In the genomic region with DNA sequence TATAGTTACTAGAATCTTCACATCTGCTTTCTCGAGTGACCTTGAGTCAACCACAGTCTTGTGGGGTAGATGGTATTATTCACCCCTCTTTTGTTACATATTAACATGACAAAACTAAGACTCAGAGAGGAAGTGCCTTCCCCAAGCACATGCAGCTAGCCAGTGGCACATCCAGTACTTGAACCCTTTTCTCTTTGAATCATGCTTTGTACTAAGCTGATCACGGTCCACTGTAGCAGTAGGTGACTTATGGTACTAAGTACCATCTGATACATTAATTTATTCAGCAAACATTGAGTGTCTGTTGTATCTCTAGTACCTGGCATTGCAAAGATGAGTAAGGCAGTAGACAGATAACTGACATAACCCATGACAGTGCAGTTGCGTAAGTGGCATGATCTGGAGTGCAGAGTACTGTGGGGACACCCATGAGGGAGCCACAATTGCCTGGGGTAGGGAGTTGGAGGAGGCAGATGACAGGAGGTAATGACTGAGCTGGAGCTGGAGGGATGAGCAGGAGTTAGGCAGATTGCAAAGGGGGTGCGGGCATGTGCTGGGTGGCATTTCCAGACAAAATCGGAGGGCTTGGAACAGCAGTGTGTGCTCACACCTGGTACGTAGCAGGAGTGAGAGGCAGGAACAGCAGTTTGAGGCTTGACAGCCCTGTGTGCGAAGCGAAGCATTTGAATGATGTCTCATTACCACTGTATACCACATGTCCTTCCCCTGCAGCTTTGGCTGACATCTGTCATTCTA, we compare ENCODE assay signal across 1 cellular context.
TF ChIP-seq lines count a peak whose summit lies in the region.

No MANE protein-coding gene starts in this region.

TF ChIP-seq in K562, 482 proteins besides CTCF, POLR2A, EP300 and RAD21 (continued from another document and continues in another):
- TF ChIP-seq MLLT1 (IDR thresholded peaks at IDR 0.05) (no peak), MAZ (CRISPR knock-in tag; conservative IDR thresholded peaks at IDR 0.05 in 1 of 2, IDR thresholded peaks at IDR 0.05 in 1 of 2) (no peak), SMARCA4 (IDR thresholded peaks at IDR 0.05) (peak; percentile 65; the same call in 1 of the 2 replicates), ZNF232 (CRISPR knock-in tag; IDR thresholded peaks at IDR 0.05) (no peak), CREBBP (IDR thresholded peaks at IDR 0.05; ENCODE audit: low read depth, low read length) (no peak), BRF1 (IDR thresholded peaks at IDR 0.05; ENCODE audit: borderline replicate concordance, extremely low read depth, insufficient read length) (no peak), SMARCC2 (IDR thresholded peaks at IDR 0.05; ENCODE audit: low read depth) (no peak), SMARCE1 (IDR thresholded peaks at IDR 0.05) (peak; percentile 42; the same call in 1 of the 2 replicates), ZNF217 (CRISPR knock-in tag; IDR thresholded peaks at IDR 0.05) (no peak), ZBTB8A (IDR thresholded peaks at IDR 0.05; ENCODE audit: partially characterized antibody) (no peak), KAT8 (IDR thresholded peaks at IDR 0.05; ENCODE audit: low read depth) (no peak), GABPA (tag; conservative IDR thresholded peaks at IDR 0.05; ENCODE audit: low read depth) (no peak), HDAC2 (IDR thresholded peaks at IDR 0.05) (peak; percentile 18; the same call in 1 of the 2 replicates), TCF7L2 (IDR thresholded peaks at IDR 0.05; ENCODE audit: low read depth, low read length) (no peak), PRPF4 (IDR thresholded peaks at IDR 0.05; ENCODE audit: insufficient read depth, low read depth, low read length, poor library complexity, severe bottlenecking) (no peak), TSHZ1 (CRISPR knock-in tag; IDR thresholded peaks at IDR 0.05) (no peak), ZNF609 (CRISPR knock-in tag; IDR thresholded peaks at IDR 0.05; ENCODE audit: borderline replicate concordance) (no peak), BACH1 (tag; IDR thresholded peaks at IDR 0.05) (0 out of 2 replicates have a peak, but pooled peaks have one; percentile 45), ZNF639 (CRISPR knock-in tag; conservative IDR thresholded peaks at IDR 0.05 in 1 of 2, IDR thresholded peaks at IDR 0.05 in 1 of 2) (0 out of 4 replicates have a peak, but pooled peaks of 1 of the 2 experiments have one; percentile 37), FOXA1 (IDR thresholded peaks at IDR 0.05; ENCODE audit: borderline replicate concordance) (no peak), ESRRB (CRISPR knock-in tag; IDR thresholded peaks at IDR 0.05; ENCODE audit: borderline replicate concordance) (no peak), ZNF511 (CRISPR knock-in tag; IDR thresholded peaks at IDR 0.05) (no peak), MEIS2 (IDR thresholded peaks at IDR 0.05; ENCODE audit: partially characterized antibody) (peak; percentile 44), HNRNPLL (IDR thresholded peaks at IDR 0.05; ENCODE audit: low read depth, low read length, poor library complexity, severe bottlenecking) (no peak), BMI1 (IDR thresholded peaks at IDR 0.05; ENCODE audit: low read length) (no peak), CTCFL (IDR thresholded peaks at IDR 0.05; ENCODE audit: borderline replicate concordance, insufficient read depth, low read depth, low read length, poor library complexity, severe bottlenecking) (no peak)
- TF ChIP-seq, protein P1, sequence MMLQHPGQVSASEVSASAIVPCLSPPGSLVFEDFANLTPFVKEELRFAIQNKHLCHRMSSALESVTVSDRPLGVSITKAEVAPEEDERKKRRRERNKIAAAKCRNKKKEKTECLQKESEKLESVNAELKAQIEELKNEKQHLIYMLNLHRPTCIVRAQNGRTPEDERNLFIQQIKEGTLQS (IDR thresholded peaks at IDR 0.05): peak; percentile 62
- TF ChIP-seq, protein P1 (CRISPR knock-in tag; conservative IDR thresholded peaks at IDR 0.05): no peak
- TF ChIP-seq, protein P2, sequence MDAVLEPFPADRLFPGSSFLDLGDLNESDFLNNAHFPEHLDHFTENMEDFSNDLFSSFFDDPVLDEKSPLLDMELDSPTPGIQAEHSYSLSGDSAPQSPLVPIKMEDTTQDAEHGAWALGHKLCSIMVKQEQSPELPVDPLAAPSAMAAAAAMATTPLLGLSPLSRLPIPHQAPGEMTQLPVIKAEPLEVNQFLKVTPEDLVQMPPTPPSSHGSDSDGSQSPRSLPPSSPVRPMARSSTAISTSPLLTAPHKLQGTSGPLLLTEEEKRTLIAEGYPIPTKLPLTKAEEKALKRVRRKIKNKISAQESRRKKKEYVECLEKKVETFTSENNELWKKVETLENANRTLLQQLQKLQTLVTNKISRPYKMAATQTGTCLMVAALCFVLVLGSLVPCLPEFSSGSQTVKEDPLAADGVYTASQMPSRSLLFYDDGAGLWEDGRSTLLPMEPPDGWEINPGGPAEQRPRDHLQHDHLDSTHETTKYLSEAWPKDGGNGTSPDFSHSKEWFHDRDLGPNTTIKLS (IDR thresholded peaks at IDR 0.05; ENCODE audit: borderline replicate concordance, low read depth): no peak
- TF ChIP-seq, protein P3, sequence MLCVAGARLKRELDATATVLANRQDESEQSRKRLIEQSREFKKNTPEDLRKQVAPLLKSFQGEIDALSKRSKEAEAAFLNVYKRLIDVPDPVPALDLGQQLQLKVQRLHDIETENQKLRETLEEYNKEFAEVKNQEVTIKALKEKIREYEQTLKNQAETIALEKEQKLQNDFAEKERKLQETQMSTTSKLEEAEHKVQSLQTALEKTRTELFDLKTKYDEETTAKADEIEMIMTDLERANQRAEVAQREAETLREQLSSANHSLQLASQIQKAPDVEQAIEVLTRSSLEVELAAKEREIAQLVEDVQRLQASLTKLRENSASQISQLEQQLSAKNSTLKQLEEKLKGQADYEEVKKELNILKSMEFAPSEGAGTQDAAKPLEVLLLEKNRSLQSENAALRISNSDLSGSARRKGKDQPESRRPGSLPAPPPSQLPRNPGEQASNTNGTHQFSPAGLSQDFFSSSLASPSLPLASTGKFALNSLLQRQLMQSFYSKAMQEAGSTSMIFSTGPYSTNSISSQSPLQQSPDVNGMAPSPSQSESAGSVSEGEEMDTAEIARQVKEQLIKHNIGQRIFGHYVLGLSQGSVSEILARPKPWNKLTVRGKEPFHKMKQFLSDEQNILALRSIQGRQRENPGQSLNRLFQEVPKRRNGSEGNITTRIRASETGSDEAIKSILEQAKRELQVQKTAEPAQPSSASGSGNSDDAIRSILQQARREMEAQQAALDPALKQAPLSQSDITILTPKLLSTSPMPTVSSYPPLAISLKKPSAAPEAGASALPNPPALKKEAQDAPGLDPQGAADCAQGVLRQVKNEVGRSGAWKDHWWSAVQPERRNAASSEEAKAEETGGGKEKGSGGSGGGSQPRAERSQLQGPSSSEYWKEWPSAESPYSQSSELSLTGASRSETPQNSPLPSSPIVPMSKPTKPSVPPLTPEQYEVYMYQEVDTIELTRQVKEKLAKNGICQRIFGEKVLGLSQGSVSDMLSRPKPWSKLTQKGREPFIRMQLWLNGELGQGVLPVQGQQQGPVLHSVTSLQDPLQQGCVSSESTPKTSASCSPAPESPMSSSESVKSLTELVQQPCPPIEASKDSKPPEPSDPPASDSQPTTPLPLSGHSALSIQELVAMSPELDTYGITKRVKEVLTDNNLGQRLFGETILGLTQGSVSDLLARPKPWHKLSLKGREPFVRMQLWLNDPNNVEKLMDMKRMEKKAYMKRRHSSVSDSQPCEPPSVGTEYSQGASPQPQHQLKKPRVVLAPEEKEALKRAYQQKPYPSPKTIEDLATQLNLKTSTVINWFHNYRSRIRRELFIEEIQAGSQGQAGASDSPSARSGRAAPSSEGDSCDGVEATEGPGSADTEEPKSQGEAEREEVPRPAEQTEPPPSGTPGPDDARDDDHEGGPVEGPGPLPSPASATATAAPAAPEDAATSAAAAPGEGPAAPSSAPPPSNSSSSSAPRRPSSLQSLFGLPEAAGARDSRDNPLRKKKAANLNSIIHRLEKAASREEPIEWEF (CRISPR knock-in tag; IDR thresholded peaks at IDR 0.05): no peak
